ENCODE assay signal across 22 cellular contexts in the genomic region with DNA sequence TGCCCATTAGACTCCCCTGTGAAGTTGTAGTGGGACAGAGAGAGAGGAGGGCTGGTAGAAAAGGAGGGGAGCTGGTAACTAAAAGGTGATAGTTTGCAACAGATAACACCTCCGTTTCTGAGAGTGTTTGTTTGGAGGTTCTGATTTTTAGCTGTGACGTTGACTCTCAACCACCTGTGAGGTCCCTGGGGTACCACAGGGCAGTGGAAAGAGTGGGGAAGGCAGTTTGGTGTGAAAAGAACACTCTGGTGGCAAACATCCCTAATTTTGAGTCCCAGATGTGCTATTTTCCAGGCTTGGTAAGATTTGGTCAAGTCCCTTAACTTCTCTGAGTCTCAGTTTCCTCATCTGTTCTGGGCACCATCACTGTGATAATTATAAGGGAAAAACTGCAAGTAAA. TPM values are rescaled to one million over a fixed set of nuclear protein-coding genes. Genes with fewer than 3 reads are reported as not detected.
DNase-seq lines count a peak whose midpoint lies in the region; ATAC-seq, FAIRE-seq and TF ChIP-seq lines count a peak whose summit lies in the region.
"Had no signal": no experiment of that assay in that cellular context is flagged by ENCODE, and none has a peak within 500 bp of the region (broad histone marks: within the 10 kb centered on the region; RNA-seq: fewer than 3 reads in every experiment).

No MANE protein-coding gene starts in this region.

- CTCF ChIA-PET in K562 (lab: Yijun Ruan, JAX; ENCODE audit: low intra/inter-chr PET ratio), result no interaction called here

- no peak overlapping the region for H3K14ac ChIP-seq in H9 (ENCODE audit: insufficient read depth, low read length)

- H3K27me3 Mint-ChIP-seq in H9 (ENCODE audit: low read depth), result no peaks in the 10 kb centered on the region

- TF ChIP-seq EP300 in K562 (IDR thresholded peaks at IDR 0.05; ENCODE audit: low read length), result no peak

- H3K36me3 ChIP-seq in K562 (ENCODE audit: control insufficient read depth, insufficient read depth, low read length) (no peaks in the 10 kb centered on the region), Karpas-422 (ENCODE audit: insufficient read depth, low read length) (no peaks in the 10 kb centered on the region)

- no peak overlapping the region for H3K9ac ChIP-seq in H9 (ENCODE audit: extremely low read depth, insufficient read length, low read length)
- H3K9ac ChIP-seq in K562 (ENCODE audit: insufficient read depth in 1 of 2, low read depth in 2 of 2, low read length in 2 of 2), result no peak overlapping the region
- no peak overlapping the region for H3K9ac ChIP-seq in Karpas-422 (ENCODE audit: low read length)
- H3K9ac ChIP-seq: GM23248 had no signal

- no peak overlapping the region for H3T11ph ChIP-seq in H9 (ENCODE audit: low read length)

- peak overlapping the region in 2 of 3 experiments; percentile 5 to 52; a peak in 3 of 7 replicates for H3K27ac Mint-ChIP-seq in H9
- H3K27ac Mint-ChIP-seq: CD4-positive, CD25-positive, alpha-beta regulatory T cell; CD8-positive, alpha-beta memory T cell; IgD-negative memory B cell had no signal

- TF ChIP-seq RAD21 in K562 (CRISPR knock-in tag; conservative IDR thresholded peaks at IDR 0.05 in 1 of 2, IDR thresholded peaks at IDR 0.05 in 1 of 2), result no peak

- no peak overlapping the region for H4K5ac ChIP-seq in H9 (ENCODE audit: insufficient read length, low read depth, low read length)

- H3K27ac ChIP-seq in H9 (ENCODE audit: insufficient read length, low read depth, low read length) (no peak overlapping the region), K562 (ENCODE audit: extremely low read depth, low read depth, low read length) (no peak overlapping the region), Karpas-422 (ENCODE audit: low read length) (no peak overlapping the region)
- H3K27ac ChIP-seq: A549, GM23248 had no signal

- H3K79me1 ChIP-seq in H9 (ENCODE audit: insufficient read depth, low read depth, low read length, poor library complexity, severe bottlenecking), result no peaks in the 10 kb centered on the region

- no peak overlapping the region for H2BK5ac ChIP-seq in H9 (ENCODE audit: insufficient read length, low read length)

- H2BK20ac ChIP-seq in H9 (ENCODE audit: low read depth, low read length, poor library complexity, severe bottlenecking), result no peak overlapping the region

- no peaks in the 10 kb centered on the region for H3K9me3 Mint-ChIP-seq in H9
- H3K9me3 Mint-ChIP-seq: CD4-positive, CD25-positive, alpha-beta regulatory T cell; CD8-positive, alpha-beta memory T cell; IgD-negative memory B cell had no signal

- DNase-seq in H9 (no peak), NCI-H460 (ENCODE audit: extremely low read depth, low read depth) (peak; percentile 57), K562 (ENCODE audit: extremely low read depth in 1 of 4, low spot score in 3 of 4) (no peak), A172 (ENCODE audit: low spot score) (no peak), cortex of kidney (lab: John Stamatoyannopoulos, UW) (no peak), Karpas-422 (no peak)
- no peak for DNase-seq in stimulated activated CD4-positive, alpha-beta T cell treated with anti-CD3 and anti-CD28 coated beads, Interleukin-2, amount 100 ng/mL, for 24 hours
- DNase-seq: C1 segment of cervical spinal cord; CD4-positive, CD25-positive, alpha-beta regulatory T cell; CD8-positive, alpha-beta memory T cell; COR-L47; DMS 273 treated with DMSO at 0.1 percent for 48 hours; DMS53; DND-41; EL; KG1 had no signal

- H3K4ac ChIP-seq in H9 (ENCODE audit: low read depth, low read length), result no peak overlapping the region

- no TSS peak for BruUV-seq in K562 (replicated peaks; lab: Mats Ljungman, UMichigan)

- WGBS in H9 (ENCODE audit: extremely low coverage, insufficient read length, low lambda C conversion rate), result no CpG with 5 or more reads among the region's 2 CpGs
- 3% methylated on average over 2 of the region's 2 CpGs for WGBS in K562 (ENCODE audit: insufficient coverage, low coverage, missing lambda C conversion rate)

- TF ChIP-seq CTCF in H9 (conservative IDR thresholded peaks at IDR 0.05) (no peak), K562 (IDR thresholded peaks at IDR 0.05 in 2 of 3, conservative IDR thresholded peaks at IDR 0.05 in 1 of 3; ENCODE audit: insufficient read depth in 2 of 3, low read depth in 1 of 3, low read length in 3 of 3) (no peak)

- H3K23me2 ChIP-seq in H9 (ENCODE audit: insufficient read length, low read depth, low read length, poor library complexity, severe bottlenecking), result no peaks in the 10 kb centered on the region

- H3K9me1 ChIP-seq in K562 (ENCODE audit: control insufficient read depth, insufficient read depth, low read length), result no peaks in the 10 kb centered on the region

- no peak overlapping the region for H2AFZ ChIP-seq in H9 (ENCODE audit: low read length)
- H2AFZ ChIP-seq in K562 (ENCODE audit: low read depth, low read length), result no peak overlapping the region
- H2AFZ ChIP-seq in Karpas-422 (ENCODE audit: low read length), result no peak overlapping the region
- H2AFZ ChIP-seq: GM23248 had no signal

- H3K4me3 ChIP-seq in K562, result no peak overlapping the region
- H3K4me3 ChIP-seq in Karpas-422 (ENCODE audit: low read length), result no peak overlapping the region
- H3K4me3 ChIP-seq: A549, GM23248 had no signal

- H4K20me1 ChIP-seq in H9 (ENCODE audit: control insufficient read depth, insufficient read depth, insufficient read length), result no peaks in the 10 kb centered on the region
- no peaks in the 10 kb centered on the region for H4K20me1 ChIP-seq in K562 (replicated peaks; ENCODE audit: control insufficient read depth, insufficient read depth, low read length)
- H4K20me1 ChIP-seq in Karpas-422 (ENCODE audit: insufficient read depth, low read depth, low read length), result no peaks in the 10 kb centered on the region

- no peak overlapping the region for H2BK12ac ChIP-seq in H9 (ENCODE audit: insufficient read length, low read depth, low read length)

- H3K4me2 ChIP-seq in H9 (ENCODE audit: insufficient read depth, insufficient read length, low read length) (no peak overlapping the region), K562 (ENCODE audit: insufficient read depth, low read length) (no peak overlapping the region), Karpas-422 (ENCODE audit: low read depth, low read length, poor library complexity, severe bottlenecking) (no peak overlapping the region)
- H3K4me2 ChIP-seq: A549 had no signal

- H3K56ac ChIP-seq in H9 (ENCODE audit: insufficient read length, low read depth, low read length), result no peak overlapping the region

- no peaks in the 10 kb centered on the region for H3K79me2 ChIP-seq in H9 (ENCODE audit: insufficient read depth, low read length)
- H3K79me2 ChIP-seq in K562 (ENCODE audit: control insufficient read depth, insufficient read depth, low read length), result no peaks in the 10 kb centered on the region
- no peaks in the 10 kb centered on the region for H3K79me2 ChIP-seq in Karpas-422 (ENCODE audit: low read length)

- H3K27me3 ChIP-seq in H9 (ENCODE audit: insufficient read depth, low read length), result no peaks in the 10 kb centered on the region
- 0 out of 5 replicates have a peak, but pooled peaks cover 0 to 7% of the 10 kb centered on the region in 2 experiments for H3K27me3 ChIP-seq in K562 (ENCODE audit: control insufficient read depth in 2 of 2, insufficient read depth in 2 of 2, low read length in 2 of 2)
- no peaks in the 10 kb centered on the region for H3K27me3 ChIP-seq in Karpas-422 (ENCODE audit: low read length)

- intact Hi-C loops in K562 (cut with micrococcal nuclease), result no loop called here

- no peak for TF ChIP-seq POLR2A in K562 (conservative IDR thresholded peaks at IDR 0.05)

- H3K18ac ChIP-seq in H9 (ENCODE audit: insufficient read length, low read depth, low read length), result no peak overlapping the region

- no peak overlapping the region for H4K91ac ChIP-seq in H9 (ENCODE audit: insufficient read length, low read depth, low read length)

- POLR2A ChIA-PET in K562 (lab: Yijun Ruan, JAX), result interaction anchor here (0.8 kb wide), 1 partner anchor 9 kb away, joined by 4 read pairs; no protein-coding TSS in a partner anchor

- no peak overlapping the region for H4K8ac ChIP-seq in H9 (replicated peaks; ENCODE audit: insufficient read length, low read depth, low read length)

- peaks cover 26 to 29% of the 10 kb centered on the region in 2 experiments for H3K4me1 Mint-ChIP-seq in H9
- H3K4me1 Mint-ChIP-seq: CD4-positive, CD25-positive, alpha-beta regulatory T cell; CD8-positive, alpha-beta memory T cell had no signal

- FAIRE-seq in K562 (lab: Jason Lieb, UNC), result no peak
- FAIRE-seq: A549, H54, HTR-8/SVneo had no signal

- H2BK120ac ChIP-seq in H9 (ENCODE audit: low read depth, low read length, poor library complexity, severe bottlenecking), result no peak overlapping the region

- H3K4me1 ChIP-seq in H9 (ENCODE audit: insufficient read depth, low read length) (peaks cover 20% of the 10 kb centered on the region), K562 (replicated peaks in 1 of 2; ENCODE audit: control insufficient read depth in 2 of 2, insufficient read depth in 2 of 2, low read length in 2 of 2) (peaks cover 11 to 45% of the 10 kb centered on the region in 2 experiments), Karpas-422 (ENCODE audit: low read length) (peaks cover 12% of the 10 kb centered on the region)

- H2BK15ac ChIP-seq in H9 (ENCODE audit: low read depth, low read length), result no peak overlapping the region

- H2AK5ac ChIP-seq in H9 (ENCODE audit: insufficient read length, low read length), result no peak overlapping the region

- no peak overlapping the region for H3K4me3 Mint-ChIP-seq in H9
- H3K4me3 Mint-ChIP-seq: CD4-positive, CD25-positive, alpha-beta regulatory T cell; CD8-positive, alpha-beta memory T cell had no signal

- H3K36me3 Mint-ChIP-seq in H9 (ENCODE audit: insufficient read depth in 1 of 3, low read depth in 3 of 3), result peaks cover 3 to 34% (median 15%) of the 10 kb centered on the region in 3 experiments; a peak in 6 of 7 replicates
- H3K36me3 Mint-ChIP-seq: CD4-positive, CD25-positive, alpha-beta regulatory T cell; CD8-positive, alpha-beta memory T cell; IgD-negative memory B cell had no signal

- in situ Hi-C loops in K562 (cut with MboI), result no loop called here

- H3K23ac ChIP-seq in H9 (ENCODE audit: insufficient read length, low read depth, low read length), result no peak overlapping the region

- no peak for ATAC-seq in K562
- ATAC-seq: HCT116 had no signal

- H3K9me2 ChIP-seq in Karpas-422 (replicated peaks; ENCODE audit: insufficient read depth, low read length), result no peaks in the 10 kb centered on the region

- H3K9me3 ChIP-seq in H9 (ENCODE audit: control insufficient read depth, low read depth, low read length) (no peaks in the 10 kb centered on the region), K562 (replicated peaks; ENCODE audit: control insufficient read depth, insufficient read depth, low read depth, low read length) (no peaks in the 10 kb centered on the region), Karpas-422 (ENCODE audit: low read length) (no peaks in the 10 kb centered on the region)
- H3K9me3 ChIP-seq: A549 had no signal

RNA-seq across cellular contexts. Expression of gene RAB3B, which starts 29.3 kb away (rescaled TPM):
- total RNA-seq in H9 (2021) (28.5 and 30.6 TPM in 2 replicates), K562 (2014; rRNA removed) (0.18 and 0.33 TPM in 2 replicates), K562 (2014; rRNA removed; fragmentation: Illumina TruSeq; extraction: Trizol) (0.40 and 0.51 TPM in 2 replicates), K562 (2015; rRNA removed; fragmentation: Illumina TruSeq; extraction: Trizol) (0.34 and 0.43 TPM in 2 replicates), K562 (2021) (0.34 and 0.47 TPM in 2 replicates)
- 88.3 and 96.5 TPM in 2 replicates for total RNA-seq in NCI-H460 (2014; rRNA removed; shearing (Covaris generic))
- 49.5 and 61.5 TPM in 2 replicates for polyA plus RNA-seq in NCI-H460 (2014; cell fraction: nucleus; rRNA removed)
- total RNA-seq in K562 (2011; cell fraction: chromatin; rRNA removed; ENCODE audit: low replicate concordance), result 0.12 and 0.18 TPM in 2 replicates
- under 0.01 and 0.13 TPM in 2 replicates for total RNA-seq in K562 (2011; cell fraction: nucleolus; rRNA removed)
- total RNA-seq in K562 (2011; cell fraction: nucleoplasm; rRNA removed), result 0.22 and 0.23 TPM in 2 replicates
- polyA plus RNA-seq in K562 (2011; rRNA removed) (0.07 TPM in 2 replicates), K562 (2014; fragmentation: Illumina TruSeq; extraction: Trizol) (0.44 and 0.45 TPM in 2 replicates), K562 (2014; fragmentation: Nextera tagmentation; extraction: Ambion mirVana) (under 1 TPM; 0.13 to 0.14 TPM), K562 (2014; rRNA removed) (0.19 and 0.27 TPM in 2 replicates)
- polyA plus RNA-seq in K562 (2011; cell fraction: cytosol; rRNA removed), result 0.04 and 0.06 TPM in 2 replicates
- 0.06 and 0.07 TPM in 2 replicates for polyA plus RNA-seq in K562 (2011; cell fraction: nucleus; rRNA removed)
- polyA plus RNA-seq in K562 (2012), result 0.44 and 1.3 TPM in 2 replicates
- 0.12 and 0.14 TPM in 2 replicates for polyA minus RNA-seq in K562 (2011; rRNA and poly(A)+ RNA removed)
- 0.10 and 0.18 TPM in 2 replicates for polyA minus RNA-seq in K562 (2011; cell fraction: cytosol; rRNA and poly(A)+ RNA removed)
- polyA minus RNA-seq in K562 (2011; cell fraction: nucleus; rRNA and poly(A)+ RNA removed), result under 0.01 TPM in 2 replicates
- total RNA-seq in A172 (2014; rRNA removed; shearing (Covaris generic)), result 7.4 and 9.0 TPM in 2 replicates
- total RNA-seq in Karpas-422 (2014; rRNA removed; shearing (Covaris generic); ENCODE audit: low replicate concordance), result not detected in 2 replicates
- total RNA-seq: CD4-positive, CD25-positive, alpha-beta regulatory T cell had no signal
- polyA plus RNA-seq: CD4-positive, CD25-positive, alpha-beta regulatory T cell; IgD-negative memory B cell had no signal
